In the genomic region with DNA sequence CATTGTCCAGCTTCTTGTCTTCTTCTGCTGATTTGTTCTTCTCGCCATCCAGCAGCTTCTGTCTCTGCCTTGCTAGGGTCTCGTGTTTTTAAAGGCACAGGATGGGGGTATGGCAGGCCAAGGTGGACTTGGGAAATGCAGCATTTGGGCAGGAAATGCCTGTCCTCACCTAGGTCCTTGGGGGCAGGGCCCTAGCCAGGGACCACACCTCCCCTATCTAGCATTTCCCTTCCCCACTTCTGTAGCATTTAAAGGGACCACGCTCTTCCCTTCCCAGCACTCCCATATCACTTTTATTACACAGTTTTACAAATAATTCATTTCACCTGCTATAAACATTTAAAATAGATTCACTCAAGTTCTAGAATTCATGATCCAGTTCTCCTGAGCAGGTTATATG, we compare ENCODE assay signal across 22 cellular contexts.
DNase-seq lines count a peak whose midpoint lies in the region; ATAC-seq, FAIRE-seq and TF ChIP-seq lines count a peak whose summit lies in the region.
"Had no signal": no experiment of that assay in that cellular context is flagged by ENCODE, and none has a peak within 500 bp of the region (broad histone marks: within the 10 kb centered on the region; RNA-seq: fewer than 3 reads in every experiment).

No MANE protein-coding gene starts in this region.

- H3K14ac ChIP-seq in H1 (ENCODE audit: insufficient read length): no peak overlapping the region

- TF ChIP-seq POLR2A in H1 (IDR thresholded peaks at IDR 0.05; ENCODE audit: control extremely low read depth in 1 of 2, low read depth in 2 of 2, low read length in 2 of 2): no peak

- H2AFZ ChIP-seq in H1 (ENCODE audit: low read length): no peak overlapping the region
- H2AFZ ChIP-seq: GM23248 had no signal

- no peak overlapping the region for H2BK15ac ChIP-seq in H1 (ENCODE audit: low read length)
- H2BK15ac ChIP-seq in mesendoderm (replicated peaks; ENCODE audit: low read depth): no peak overlapping the region

- H3K23ac ChIP-seq in H1 (ENCODE audit: insufficient read length) (no peak overlapping the region), mesendoderm (ENCODE audit: low read length) (peak overlapping the region; percentile 59)

- POLR2A ChIA-PET in H1 (lab: Charles Lee; ENCODE audit: partially characterized antibody): no interaction called here

- no peaks in the 10 kb centered on the region for H3K79me1 ChIP-seq in H1 (ENCODE audit: low read depth, low read length)
- H3K79me1 ChIP-seq in mesendoderm (ENCODE audit: low read length): no peaks in the 10 kb centered on the region

- H3K4me2 ChIP-seq in H1 (ENCODE audit: insufficient read depth in 1 of 2, low read depth in 2 of 2, low read length in 2 of 2): no peak overlapping the region
- no peak overlapping the region for H3K4me2 ChIP-seq in mesendoderm (ENCODE audit: low read length)
- H3K4me2 ChIP-seq: A549 had no signal

- H3K4ac ChIP-seq in H1 (replicated peaks; ENCODE audit: insufficient read length, low read depth, low read length) (no peak overlapping the region), mesendoderm (ENCODE audit: low read depth, low read length) (no peak overlapping the region)

- CTCF ChIA-PET in H1 (lab: Charles Lee; ENCODE audit: partially characterized antibody): interaction anchor here (0.6 kb wide), 1 partner anchor 54 kb away, joined by 3 read pairs; no protein-coding TSS in a partner anchor

- H3K4me3 ChIP-seq in H1 (ENCODE audit: extremely low read depth in 1 of 4, insufficient read depth in 2 of 4, low read depth in 3 of 4, low read length in 4 of 4): no peak overlapping the region
- no peak overlapping the region for H3K4me3 ChIP-seq in mesendoderm (ENCODE audit: low read length)
- H3K4me3 ChIP-seq: A549, GM23248, HAP-1 had no signal

- no peaks in the 10 kb centered on the region; the same call in 1 of the 2 replicates for H3K23me2 ChIP-seq in H1 (ENCODE audit: low read depth, low read length)

- H3K56ac ChIP-seq in H1 (replicated peaks; ENCODE audit: insufficient read length, low read depth, low read length) (no peak overlapping the region), mesendoderm (ENCODE audit: low read length) (peak overlapping the region; percentile 85)

- H3K9ac ChIP-seq in H1 (replicated peaks in 1 of 4; ENCODE audit: extremely low read depth in 1 of 4, low read depth in 3 of 4, low read length in 3 of 4) (no peak overlapping the region), mesendoderm (ENCODE audit: low read length) (peak overlapping the region; percentile 44)
- H3K9ac ChIP-seq: GM23248 had no signal

- no peak for TF ChIP-seq CTCF in H1 (IDR thresholded peaks at IDR 0.05; ENCODE audit: control extremely low read depth in 1 of 3, insufficient read depth in 1 of 3, low read depth in 1 of 3, low read length in 3 of 3)

- H4K91ac ChIP-seq in H1 (replicated peaks; ENCODE audit: insufficient read length, low read length): no peak overlapping the region

- no peak overlapping the region for H2BK120ac ChIP-seq in H1 (replicated peaks; ENCODE audit: low read depth, low read length)
- H2BK120ac ChIP-seq in mesendoderm (ENCODE audit: low read depth, low read length): no peak overlapping the region

- H4K8ac ChIP-seq in H1 (ENCODE audit: extremely low read depth, insufficient read depth, low read length) (no peak overlapping the region), mesendoderm (ENCODE audit: low read depth, low read length) (no peak overlapping the region)

- H3K27ac ChIP-seq in H1 (ENCODE audit: low read depth, low read length): no peak overlapping the region
- peak overlapping the region; percentile 14 for H3K27ac ChIP-seq in mesendoderm (ENCODE audit: low read depth, low read length)
- H3K27ac ChIP-seq: A549, GM23248 had no signal

- H2BK12ac ChIP-seq in H1 (ENCODE audit: low read depth, low read length): peak overlapping the region; percentile 88; the same call in 1 of the 2 replicates

- H4K5ac ChIP-seq in H1 (ENCODE audit: insufficient read length, low read depth, low read length): no peak overlapping the region
- no peak overlapping the region for H4K5ac ChIP-seq in mesendoderm (ENCODE audit: low read length)

- H3K4me1 ChIP-seq in H1 (replicated peaks in 1 of 4; ENCODE audit: control insufficient read depth in 3 of 4, insufficient read depth in 4 of 4, low read length in 3 of 4) (no peaks in the 10 kb centered on the region), mesendoderm (ENCODE audit: control insufficient read depth, low read depth, low read length) (peaks cover 8% of the 10 kb centered on the region)
- H3K4me1 ChIP-seq: A549, HAP-1 had no signal

- H2BK20ac ChIP-seq in H1 (ENCODE audit: low read length): peak overlapping the region; percentile 82; the same call in 1 of the 2 replicates

- H3K36me3 ChIP-seq in H1 (ENCODE audit: control insufficient read depth in 2 of 4, insufficient read depth in 4 of 4, low read length in 3 of 4) (no peaks in the 10 kb centered on the region), mesendoderm (ENCODE audit: control insufficient read depth, insufficient read depth, low read length) (no peaks in the 10 kb centered on the region)
- H3K36me3 ChIP-seq: HAP-1 had no signal

- FAIRE-seq in H1 (lab: Jason Lieb, UNC): no peak
- FAIRE-seq: A549, GM12891, GM18507, H54 had no signal

- no peak overlapping the region for H2AK5ac ChIP-seq in H1 (ENCODE audit: low read depth, low read length)
- H2AK5ac ChIP-seq in mesendoderm (ENCODE audit: low read length): peak overlapping the region; percentile 79

- no peaks in the 10 kb centered on the region for H3K9me3 ChIP-seq in H1 (ENCODE audit: insufficient read depth in 2 of 2, low read depth in 1 of 2, low read length in 1 of 2)
- H3K9me3 ChIP-seq: A549, HAP-1 had no signal

- H4K20me1 ChIP-seq in H1 (replicated peaks in 1 of 2; ENCODE audit: control insufficient read depth in 1 of 2, insufficient read depth in 2 of 2, low read length in 2 of 2): no peaks in the 10 kb centered on the region

- DNase-seq in NCI-H526 (lab: John Stamatoyannopoulos, UW): peak; percentile 17 to 48
- no peak for DNase-seq in H1 (ENCODE audit: low read depth in 1 of 2, low spot score in 2 of 2)
- peak; percentile 59 for DNase-seq in mesendoderm
- DNase-seq: 8988T; ACHN; C1 segment of cervical spinal cord; Calu3; CD4-positive, alpha-beta memory T cell; COR-L47; DMS53; DMS79 treated with DMSO at 0.1 percent for 48 hours; GF-D8; GM23248; HFFc6 had no signal

- H3K79me2 ChIP-seq in H1 (ENCODE audit: control insufficient read depth in 1 of 2, insufficient read depth in 2 of 2, low read length in 2 of 2) (no peaks in the 10 kb centered on the region), mesendoderm (ENCODE audit: control insufficient read depth, insufficient read depth, low read length) (no peaks in the 10 kb centered on the region)

- H2BK5ac ChIP-seq in H1 (ENCODE audit: low read depth, low read length) (peak overlapping the region; percentile 88; the same call in 1 of the 2 replicates), mesendoderm (ENCODE audit: low read length) (peak overlapping the region; percentile 90)

- WGBS in H1 (ENCODE audit: extremely low coverage in 1 of 2, insufficient coverage in 1 of 2, insufficient read length in 1 of 2, insufficient replicate concordance in 2 of 2, low coverage in 1 of 2, low lambda C conversion rate in 2 of 2, missing lambda C conversion rate in 1 of 2), 2 experiments: 90% methylated on average over 3 of the region's 3 CpGs; no CpG with 5 or more reads in 1 of the 2 experiments
- no CpG with 5 or more reads among the region's 3 CpGs for WGBS in mesendoderm (ENCODE audit: extremely low coverage, insufficient coverage, low lambda C conversion rate)

- no peak for TF ChIP-seq EP300 in H1 (IDR thresholded peaks at IDR 0.05; ENCODE audit: borderline replicate concordance in 1 of 2, low read depth in 2 of 2, low read length in 2 of 2)

- H3K27me3 ChIP-seq in H1 (replicated peaks in 1 of 4; ENCODE audit: control insufficient read depth in 3 of 4, extremely low read depth in 1 of 4, insufficient read depth in 3 of 4, low read length in 3 of 4) (no peaks in the 10 kb centered on the region), mesendoderm (ENCODE audit: insufficient read depth, low read length, poor library complexity) (no peaks in the 10 kb centered on the region)

- TF ChIP-seq RAD21 in H1 (IDR thresholded peaks at IDR 0.05 in 1 of 2, conservative IDR thresholded peaks at IDR 0.05 in 1 of 2; ENCODE audit: low read depth in 2 of 2, low read length in 2 of 2): no peak

- ATAC-seq in HG03378 (IDR thresholded peaks at IDR 0.05; ENCODE audit: unreplicated experiment) (no peak), HG03095 (IDR thresholded peaks at IDR 0.05; ENCODE audit: unreplicated experiment) (no peak), GM19467 (IDR thresholded peaks at IDR 0.05; ENCODE audit: unreplicated experiment) (no peak)
- ATAC-seq: A549 had no signal

- H3K18ac ChIP-seq in H1 (ENCODE audit: extremely low read depth, low read length) (peak overlapping the region; percentile 81; the same call in 1 of the 2 replicates), mesendoderm (ENCODE audit: low read length) (peak overlapping the region; percentile 16)

TF ChIP-seq in H1, 55 proteins besides CTCF, POLR2A, EP300 and RAD21:
- TF ChIP-seq PHF8 (conservative IDR thresholded peaks at IDR 0.05; ENCODE audit: low read depth, low read length) (no peak), CBX8 (IDR thresholded peaks at IDR 0.05; ENCODE audit: borderline replicate concordance, low read depth, low read length) (no peak), NRF1 (IDR thresholded peaks at IDR 0.05; ENCODE audit: low read depth, low read length) (no peak)

Comparison
In these comparisons a context has a peak if more than half of its experiments do, and no peak if none do; other contexts are left out.
1. DNase-seq: peak in NCI-H526 (2 of 2) and mesendoderm (single experiment); none in H1 (0 of 2).